In genomic region chr2:112275314-112275886, GRCh38 we compare ENCODE assay signal across 8 cellular contexts. TPM values are rescaled to one million over a fixed set of nuclear protein-coding genes. Genes with fewer than 3 reads are reported as not detected.
DNase-seq lines count a peak whose midpoint lies in the region; ATAC-seq and TF ChIP-seq lines count a peak whose summit lies in the region.

Gene ZC3H6, plus strand, starts transcription at chr2:112275597. Its CDS starts 398 bp downstream, at chr2:112275995.

- H3K9me3 Mint-ChIP-seq in HFFc6, result no peaks in the 10 kb centered on the region
- no peaks in the 10 kb centered on the region for H3K9me3 Mint-ChIP-seq in activated naive CD4-positive, alpha-beta T cell treated with anti-CD3 and anti-CD28 coated beads, Interleukin-2, amount 50 U/mL, for 72 hours

- H3K27me3 Mint-ChIP-seq in HFFc6 (ENCODE audit: insufficient read depth), result no peaks in the 10 kb centered on the region; the same call in 1 of the 2 replicates

- ATAC-seq in activated naive CD4-positive, alpha-beta T cell treated with anti-CD3 and anti-CD28 coated beads, Interleukin-2, amount 50 U/mL, for 72 hours, result peak; percentile 98
- peak; percentile 96 for ATAC-seq in thoracic aorta (ENCODE audit: insufficient number of reproducible peaks, low FRiP score, low read depth)

- peaks cover 2% of the 10 kb centered on the region for H3K79me2 ChIP-seq in osteoblast (ENCODE audit: insufficient read depth, low read length)

- H3K9me3 ChIP-seq in SK-N-MC (ENCODE audit: low read depth, low read length), result no peaks in the 10 kb centered on the region
- no peaks in the 10 kb centered on the region for H3K9me3 ChIP-seq in osteoblast (ENCODE audit: low read depth, low read length)
- no peaks in the 10 kb centered on the region for H3K9me3 ChIP-seq in thoracic aorta

- DNase-seq in GM06990 (ENCODE audit: extremely low read depth, insufficient read length) (peak; percentile 100), HFFc6 (peak; percentile 99), NB4 (ENCODE audit: low read depth) (peak; percentile 99), SK-N-MC (ENCODE audit: low read depth, low spot score) (peak; percentile 83), glomerular visceral epithelial cell (ENCODE audit: extremely low spot score) (peak; percentile 99), osteoblast (ENCODE audit: insufficient read length, low spot score, missing footprints) (peak; percentile 98), thoracic aorta (ENCODE audit: low spot score) (peak; percentile 90)
- DNase-seq in activated naive CD4-positive, alpha-beta T cell treated with anti-CD3 and anti-CD28 coated beads, Interleukin-2, amount 50 U/mL, for 72 hours (ENCODE audit: low spot score in 2 of 2), result peak; percentile 99 to 100

- H3K4me2 ChIP-seq in osteoblast (ENCODE audit: insufficient read depth, low read length), result peak within 1 kb of the TSS; percentile 97

- H3K4me3 ChIP-seq in GM06990 (replicated peaks; ENCODE audit: low read depth, low read length) (peak within 1 kb of the TSS; percentile 99), NB4 (ENCODE audit: low read depth, low read length) (peak within 1 kb of the TSS; percentile 99), SK-N-MC (peak within 1 kb of the TSS; percentile 88), osteoblast (ENCODE audit: insufficient read depth, low read length) (peak within 1 kb of the TSS; percentile 98), thoracic aorta (peak within 1 kb of the TSS; percentile 98)

- H3K27me3 ChIP-seq in GM06990 (replicated peaks; ENCODE audit: control insufficient read depth, insufficient read depth, low read length), result no peaks in the 10 kb centered on the region
- no peaks in the 10 kb centered on the region for H3K27me3 ChIP-seq in osteoblast (ENCODE audit: insufficient read depth, low read length)
- H3K27me3 ChIP-seq in thoracic aorta (replicated peaks; ENCODE audit: insufficient read depth), result no peaks in the 10 kb centered on the region

- peak within 1 kb of the TSS; percentile 96 for H3K9ac ChIP-seq in SK-N-MC (ENCODE audit: insufficient read length)

- H3K36me3 Mint-ChIP-seq in HFFc6 (ENCODE audit: low read depth), result no peaks in the 10 kb centered on the region
- no peaks in the 10 kb centered on the region for H3K36me3 Mint-ChIP-seq in activated naive CD4-positive, alpha-beta T cell treated with anti-CD3 and anti-CD28 coated beads, Interleukin-2, amount 50 U/mL, for 72 hours

- peak within 1 kb of the TSS; percentile 85 for H2AFZ ChIP-seq in osteoblast (ENCODE audit: low read length)

- H3K4me1 Mint-ChIP-seq in HFFc6 (ENCODE audit: low read depth), result peaks cover 12% of the 10 kb centered on the region

- H3K36me3 ChIP-seq in GM06990 (ENCODE audit: control insufficient read depth, insufficient read depth, low read length) (no peaks in the 10 kb centered on the region), SK-N-MC (ENCODE audit: insufficient read depth, low read length) (no peaks in the 10 kb centered on the region), osteoblast (ENCODE audit: insufficient read depth, low read length) (no peaks in the 10 kb centered on the region), thoracic aorta (no peaks in the 10 kb centered on the region)

- H4K20me1 ChIP-seq in osteoblast (ENCODE audit: insufficient read depth, low read length), result no peaks in the 10 kb centered on the region

- H3K4me3 Mint-ChIP-seq in HFFc6, result peak within 1 kb of the TSS; percentile 92

- peak within 1 kb of the TSS; percentile 95 for H3K27ac Mint-ChIP-seq in HFFc6
- H3K27ac Mint-ChIP-seq in activated naive CD4-positive, alpha-beta T cell treated with anti-CD3 and anti-CD28 coated beads, Interleukin-2, amount 50 U/mL, for 72 hours, result peak within 1 kb of the TSS; percentile 95 to 97

- peaks cover 12% of the 10 kb centered on the region for H3K4me1 ChIP-seq in osteoblast (ENCODE audit: insufficient read depth, low read length)
- peaks cover 10 to 30% of the 10 kb centered on the region in 2 donors for H3K4me1 ChIP-seq in thoracic aorta (ENCODE audit: control insufficient read depth in 1 of 2, low read depth in 2 of 2)

- peak; percentile 95 for TF ChIP-seq POLR2A in NB4 (IDR thresholded peaks at IDR 0.05; ENCODE audit: extremely low read depth, insufficient read length)

- no peak for TF ChIP-seq CTCF in GM06990 (IDR thresholded peaks at IDR 0.05; ENCODE audit: insufficient read depth, low read length, poor library complexity, severe bottlenecking)
- no peak; the same call in 1 of the 2 replicates for TF ChIP-seq CTCF in HFFc6 (IDR thresholded peaks at IDR 0.05)
- TF ChIP-seq CTCF in NB4 (IDR thresholded peaks at IDR 0.05; ENCODE audit: low read depth, low read length), result no peak
- TF ChIP-seq CTCF in osteoblast (IDR thresholded peaks at IDR 0.05; ENCODE audit: extremely low read depth, low read depth, low read length), result no peak
- TF ChIP-seq CTCF in thoracic aorta (IDR thresholded peaks at IDR 0.05), result peak; percentile 46

- H3K27ac ChIP-seq in SK-N-MC (peak within 1 kb of the TSS; percentile 97), osteoblast (ENCODE audit: low read depth, low read length) (peak within 1 kb of the TSS; percentile 99), thoracic aorta (peak within 1 kb of the TSS; percentile 100)

RNA-seq across cellular contexts. Expression of gene ZC3H6, which starts in this region (rescaled TPM):
- total RNA-seq in HFFc6 (2021; fragmentation: NEBNext Ultra II Directional; extraction: Animal tissue kit (Norgen Biotek cat#: 25700)), result 1 to 10 TPM; 3.8 to 6.1 (median 5.0) TPM
- total RNA-seq in activated naive CD4-positive, alpha-beta T cell treated with anti-CD3 and anti-CD28 coated beads, Interleukin-2, amount 50 U/mL, for 72 hours, result 10 to 100 TPM; 11.1 to 13.8 TPM
- total RNA-seq in osteoblast (4.3 and 7.1 TPM in 2 replicates), thoracic aorta (10 to 100 TPM in 1 of 2 donors, 1 to 10 TPM in 1; 6.9 to 10.6 TPM)

Comparison
In these comparisons a context has a peak if more than half of its experiments do, and no peak if none do; other contexts are left out.
1. Peak in every context shown above with its lines: DNase-seq, ATAC-seq, H3K4me3 ChIP-seq and H3K27ac ChIP-seq.